11 cellular contexts compared by ENCODE assay signal in the genomic region with DNA sequence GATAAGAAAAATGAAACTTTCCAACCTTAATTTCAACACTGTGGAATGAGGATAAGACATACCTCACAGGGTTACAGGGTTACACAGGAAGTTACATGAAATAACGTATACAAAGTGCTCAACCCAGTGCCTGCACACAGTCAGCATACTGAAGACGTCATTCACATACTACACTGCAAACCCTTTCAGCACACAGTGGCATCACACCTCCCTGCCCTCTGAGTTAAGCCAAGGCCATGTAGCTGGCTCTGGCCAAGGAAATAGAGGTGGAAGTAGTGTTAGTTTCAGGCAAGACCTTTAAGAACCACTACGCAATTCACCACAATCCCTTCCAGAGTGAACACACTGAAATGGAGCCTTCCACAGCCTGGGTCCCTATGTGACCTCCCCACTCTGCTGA.
A peak's percentile ranks its signal among the peaks of the same experiment; 100 is the strongest.
DNase-seq lines count a peak whose midpoint lies in the region; ATAC-seq and TF ChIP-seq lines count a peak whose summit lies in the region.
"Had no signal": no experiment of that assay in that cellular context is flagged by ENCODE, and none has a peak within 500 bp of the region (broad histone marks: within the 10 kb centered on the region; RNA-seq: fewer than 3 reads in every experiment).

No MANE protein-coding gene starts in this region.

- DNase-seq in GF-D8 (lab: John Stamatoyannopoulos, UW) (peak; percentile 74), NOMO-1 treated with DMSO at 0.1 percent for 48 hours (lab: John Stamatoyannopoulos, UW; ENCODE audit: unreplicated experiment) (peak; percentile 73), NCI-H1048 (lab: John Stamatoyannopoulos, UW) (no peak), NCI-H2171 treated with DMSO at 0.1 percent for 48 hours (lab: John Stamatoyannopoulos, UW) (no peak)
- DNase-seq in central memory CD8-positive, alpha-beta T cell (ENCODE audit: low spot score in 2 of 2) = no peak
- no peak for DNase-seq in activated CD4-positive, CD25-positive, alpha-beta regulatory T cell treated with anti-CD3 and anti-CD28 coated beads, Interleukin-2, amount 50 U/mL, for 72 hours
- DNase-seq: activated CD8-positive, alpha-beta memory T cell treated with anti-CD3 and anti-CD28 coated beads, Interleukin-2, amount 10 ng/mL, durations not matched to agents 7 days and 5 days; MG63; NCI-H2171; thyroid gland had no signal

- TF ChIP-seq CTCF in neutrophil (IDR thresholded peaks at IDR 0.05) = no peak

- no peak overlapping the region for H3K27ac Mint-ChIP-seq in central memory CD8-positive, alpha-beta T cell (ENCODE audit: low read depth)
- H3K27ac Mint-ChIP-seq: activated CD8-positive, alpha-beta memory T cell treated with anti-CD3 and anti-CD28 coated beads, Interleukin-2, amount 10 ng/mL, durations not matched to agents 7 days and 5 days had no signal

- no peaks in the 10 kb centered on the region for H3K27me3 Mint-ChIP-seq in central memory CD8-positive, alpha-beta T cell
- H3K27me3 Mint-ChIP-seq: activated CD8-positive, alpha-beta memory T cell treated with anti-CD3 and anti-CD28 coated beads, Interleukin-2, amount 10 ng/mL, durations not matched to agents 7 days and 5 days had no signal

- H3K4me3 ChIP-seq in neutrophil (ENCODE audit: low read depth in 1 of 2, low read length in 1 of 2) = peak overlapping the region in 1 of 2 experiments; percentile 33
- H3K4me3 ChIP-seq: MG63, thyroid gland had no signal

- no peaks in the 10 kb centered on the region for H3K9me3 ChIP-seq in neutrophil
- H3K9me3 ChIP-seq: MG63, thyroid gland had no signal

- H3K36me3 ChIP-seq in neutrophil = peaks cover 100% of the 10 kb centered on the region

- no peak for ATAC-seq in central memory CD8-positive, alpha-beta T cell (replicated peaks; ENCODE audit: extremely low read depth, poor library complexity, severe bottlenecking)
- ATAC-seq: activated CD8-positive, alpha-beta memory T cell treated with anti-CD3 and anti-CD28 coated beads, Interleukin-2, amount 10 ng/mL, durations not matched to agents 7 days and 5 days had no signal

- H3K4me3 Mint-ChIP-seq in central memory CD8-positive, alpha-beta T cell = peak overlapping the region; percentile 1
- H3K4me3 Mint-ChIP-seq: activated CD8-positive, alpha-beta memory T cell treated with anti-CD3 and anti-CD28 coated beads, Interleukin-2, amount 10 ng/mL, durations not matched to agents 7 days and 5 days had no signal

- H3K4me1 Mint-ChIP-seq in central memory CD8-positive, alpha-beta T cell = peaks cover 24% of the 10 kb centered on the region

- peak overlapping the region; percentile 87 for H3K27ac ChIP-seq in neutrophil
- H3K27ac ChIP-seq: thyroid gland had no signal

- peaks cover 65% of the 10 kb centered on the region for H3K36me3 Mint-ChIP-seq in central memory CD8-positive, alpha-beta T cell (ENCODE audit: insufficient read depth)

- H3K27me3 ChIP-seq in neutrophil = no peaks in the 10 kb centered on the region
- H3K27me3 ChIP-seq: MG63, thyroid gland had no signal

- H3K4me1 ChIP-seq in neutrophil (ENCODE audit: control insufficient read depth in 1 of 2, insufficient read depth in 1 of 2, low read depth in 1 of 2, low read length in 1 of 2) = peaks cover 33 to 34% of the 10 kb centered on the region in 2 experiments
- H3K4me1 ChIP-seq: thyroid gland had no signal

- no peaks in the 10 kb centered on the region for H3K9me3 Mint-ChIP-seq in central memory CD8-positive, alpha-beta T cell

Comparison
In these comparisons a context has a peak if more than half of its experiments do, and no peak if none do; other contexts are left out.
1. DNase-seq: peak in GF-D8 (single experiment) and NOMO-1 treated with DMSO at 0.1 percent for 48 hours (single experiment); none in central memory CD8-positive, alpha-beta T cell (0 of 2), activated CD4-positive, CD25-positive, alpha-beta regulatory T cell treated with anti-CD3 and anti-CD28 coated beads, Interleukin-2, amount 50 U/mL, for 72 hours (single experiment), NCI-H1048 (single experiment) and NCI-H2171 treated with DMSO at 0.1 percent for 48 hours (single experiment).